Comparison of ENCODE assay signal across 1 cellular context in the genomic region with DNA sequence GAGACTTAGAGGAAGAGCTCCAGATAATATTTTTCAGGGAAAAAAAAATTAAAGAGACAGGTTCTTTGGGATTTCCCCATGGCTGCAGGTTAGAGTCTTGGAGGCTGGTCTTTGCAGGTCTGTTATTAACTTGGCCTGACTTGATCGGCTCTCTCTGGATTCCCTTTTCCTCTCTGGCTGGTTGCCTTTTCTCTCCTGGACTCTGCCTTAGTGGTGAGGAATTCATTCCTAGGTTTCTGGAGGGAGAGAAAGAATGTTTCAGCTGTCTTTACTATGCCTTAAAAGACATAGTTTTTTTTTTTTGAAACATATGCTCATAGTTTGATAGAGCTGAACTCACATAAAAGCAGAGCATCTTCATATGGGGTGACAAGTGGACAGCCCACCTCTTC.
TF ChIP-seq lines count a peak whose summit lies in the region.

No MANE protein-coding gene starts in this region.

TF ChIP-seq in GM23338, 12 proteins besides CTCF, POLR2A, EP300 and RAD21 (continued from another document):
- TF ChIP-seq, protein P1, sequence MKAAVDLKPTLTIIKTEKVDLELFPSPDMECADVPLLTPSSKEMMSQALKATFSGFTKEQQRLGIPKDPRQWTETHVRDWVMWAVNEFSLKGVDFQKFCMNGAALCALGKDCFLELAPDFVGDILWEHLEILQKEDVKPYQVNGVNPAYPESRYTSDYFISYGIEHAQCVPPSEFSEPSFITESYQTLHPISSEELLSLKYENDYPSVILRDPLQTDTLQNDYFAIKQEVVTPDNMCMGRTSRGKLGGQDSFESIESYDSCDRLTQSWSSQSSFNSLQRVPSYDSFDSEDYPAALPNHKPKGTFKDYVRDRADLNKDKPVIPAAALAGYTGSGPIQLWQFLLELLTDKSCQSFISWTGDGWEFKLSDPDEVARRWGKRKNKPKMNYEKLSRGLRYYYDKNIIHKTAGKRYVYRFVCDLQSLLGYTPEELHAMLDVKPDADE (IDR thresholded peaks at IDR 0.05): no peak
- TF ChIP-seq EZH2phosphoT487 (IDR thresholded peaks at IDR 0.05; ENCODE audit: unreplicated experiment): no peak
- TF ChIP-seq, protein P2, sequence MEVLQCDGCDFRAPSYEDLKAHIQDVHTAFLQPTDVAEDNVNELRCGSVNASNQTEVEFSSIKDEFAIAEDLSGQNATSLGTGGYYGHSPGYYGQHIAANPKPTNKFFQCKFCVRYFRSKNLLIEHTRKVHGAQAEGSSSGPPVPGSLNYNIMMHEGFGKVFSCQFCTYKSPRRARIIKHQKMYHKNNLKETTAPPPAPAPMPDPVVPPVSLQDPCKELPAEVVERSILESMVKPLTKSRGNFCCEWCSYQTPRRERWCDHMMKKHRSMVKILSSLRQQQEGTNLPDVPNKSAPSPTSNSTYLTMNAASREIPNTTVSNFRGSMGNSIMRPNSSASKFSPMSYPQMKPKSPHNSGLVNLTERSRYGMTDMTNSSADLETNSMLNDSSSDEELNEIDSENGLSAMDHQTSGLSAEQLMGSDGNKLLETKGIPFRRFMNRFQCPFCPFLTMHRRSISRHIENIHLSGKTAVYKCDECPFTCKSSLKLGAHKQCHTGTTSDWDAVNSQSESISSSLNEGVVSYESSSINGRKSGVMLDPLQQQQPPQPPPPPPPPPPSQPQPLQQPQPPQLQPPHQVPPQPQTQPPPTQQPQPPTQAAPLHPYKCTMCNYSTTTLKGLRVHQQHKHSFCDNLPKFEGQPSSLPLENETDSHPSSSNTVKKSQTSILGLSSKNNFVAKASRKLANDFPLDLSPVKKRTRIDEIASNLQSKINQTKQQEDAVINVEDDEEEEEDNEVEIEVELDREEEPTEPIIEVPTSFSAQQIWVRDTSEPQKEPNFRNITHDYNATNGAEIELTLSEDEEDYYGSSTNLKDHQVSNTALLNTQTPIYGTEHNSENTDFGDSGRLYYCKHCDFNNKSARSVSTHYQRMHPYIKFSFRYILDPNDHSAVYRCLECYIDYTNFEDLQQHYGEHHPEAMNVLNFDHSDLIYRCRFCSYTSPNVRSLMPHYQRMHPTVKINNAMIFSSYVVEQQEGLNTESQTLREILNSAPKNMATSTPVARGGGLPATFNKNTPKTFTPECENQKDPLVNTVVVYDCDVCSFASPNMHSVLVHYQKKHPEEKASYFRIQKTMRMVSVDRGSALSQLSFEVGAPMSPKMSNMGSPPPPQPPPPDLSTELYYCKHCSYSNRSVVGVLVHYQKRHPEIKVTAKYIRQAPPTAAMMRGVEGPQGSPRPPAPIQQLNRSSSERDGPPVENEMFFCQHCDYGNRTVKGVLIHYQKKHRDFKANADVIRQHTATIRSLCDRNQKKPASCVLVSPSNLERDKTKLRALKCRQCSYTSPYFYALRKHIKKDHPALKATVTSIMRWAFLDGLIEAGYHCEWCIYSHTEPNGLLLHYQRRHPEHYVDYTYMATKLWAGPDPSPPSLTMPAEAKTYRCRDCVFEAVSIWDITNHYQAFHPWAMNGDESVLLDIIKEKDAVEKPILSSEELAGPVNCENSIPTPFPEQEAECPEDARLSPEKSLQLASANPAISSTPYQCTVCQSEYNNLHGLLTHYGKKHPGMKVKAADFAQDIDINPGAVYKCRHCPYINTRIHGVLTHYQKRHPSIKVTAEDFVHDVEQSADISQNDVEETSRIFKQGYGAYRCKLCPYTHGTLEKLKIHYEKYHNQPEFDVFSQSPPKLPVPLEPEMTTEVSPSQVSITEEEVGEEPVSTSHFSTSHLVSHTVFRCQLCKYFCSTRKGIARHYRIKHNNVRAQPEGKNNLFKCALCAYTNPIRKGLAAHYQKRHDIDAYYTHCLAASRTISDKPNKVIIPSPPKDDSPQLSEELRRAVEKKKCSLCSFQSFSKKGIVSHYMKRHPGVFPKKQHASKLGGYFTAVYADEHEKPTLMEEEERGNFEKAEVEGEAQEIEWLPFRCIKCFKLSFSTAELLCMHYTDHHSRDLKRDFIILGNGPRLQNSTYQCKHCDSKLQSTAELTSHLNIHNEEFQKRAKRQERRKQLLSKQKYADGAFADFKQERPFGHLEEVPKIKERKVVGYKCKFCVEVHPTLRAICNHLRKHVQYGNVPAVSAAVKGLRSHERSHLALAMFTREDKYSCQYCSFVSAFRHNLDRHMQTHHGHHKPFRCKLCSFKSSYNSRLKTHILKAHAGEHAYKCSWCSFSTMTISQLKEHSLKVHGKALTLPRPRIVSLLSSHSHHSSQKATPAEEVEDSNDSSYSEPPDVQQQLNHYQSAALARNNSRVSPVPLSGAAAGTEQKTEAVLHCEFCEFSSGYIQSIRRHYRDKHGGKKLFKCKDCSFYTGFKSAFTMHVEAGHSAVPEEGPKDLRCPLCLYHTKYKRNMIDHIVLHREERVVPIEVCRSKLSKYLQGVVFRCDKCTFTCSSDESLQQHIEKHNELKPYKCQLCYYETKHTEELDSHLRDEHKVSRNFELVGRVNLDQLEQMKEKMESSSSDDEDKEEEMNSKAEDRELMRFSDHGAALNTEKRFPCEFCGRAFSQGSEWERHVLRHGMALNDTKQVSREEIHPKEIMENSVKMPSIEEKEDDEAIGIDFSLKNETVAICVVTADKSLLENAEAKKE (CRISPR knock-in tag; IDR thresholded peaks at IDR 0.05): no peak
- TF ChIP-seq ZNF114 (CRISPR knock-in tag; IDR thresholded peaks at IDR 0.05): no peak
